9 cellular contexts compared by ENCODE assay signal in the genomic region with DNA sequence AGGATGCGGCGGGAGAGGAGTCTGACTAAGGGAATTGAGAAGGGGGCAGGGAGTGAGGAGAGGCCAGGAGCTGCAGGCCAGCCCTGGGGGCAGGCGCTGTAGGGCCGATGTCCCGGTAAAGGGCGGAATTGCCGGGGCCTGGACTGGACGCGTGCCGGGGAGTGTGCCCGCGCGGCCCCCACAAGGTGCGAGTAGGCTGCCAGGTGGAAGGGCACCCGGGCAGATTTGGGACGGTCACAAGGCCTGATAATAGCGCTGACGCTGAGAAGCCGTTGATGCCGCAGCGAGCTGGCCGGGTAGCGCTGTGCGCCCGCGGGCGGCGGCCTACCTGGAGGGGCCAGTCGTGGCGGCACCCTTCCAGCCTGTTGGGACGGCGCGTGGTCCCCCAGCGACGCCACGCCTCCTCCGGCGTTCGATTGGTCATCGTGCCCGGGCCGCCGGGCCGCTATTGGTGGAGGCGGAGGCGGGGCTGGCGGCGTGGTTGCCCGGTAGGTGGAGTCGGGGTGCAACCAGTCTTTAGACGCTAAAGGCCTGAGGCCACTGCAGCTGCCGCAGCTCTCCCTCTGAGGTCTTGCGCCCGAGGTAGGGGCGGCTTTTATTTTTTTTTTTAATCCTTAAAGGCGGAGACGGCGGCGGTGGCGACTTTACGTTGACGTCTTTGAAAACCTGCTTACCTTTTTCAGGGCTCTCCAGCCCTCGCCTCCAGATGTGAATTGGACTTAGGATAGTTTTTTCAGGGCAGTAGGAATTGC. TPM values are rescaled to one million over a fixed set of nuclear protein-coding genes. Genes with fewer than 3 reads are reported as not detected.
DNase-seq lines count a peak whose midpoint lies in the region; ATAC-seq lines count a peak whose summit lies in the region.
"Had no signal": no experiment of that assay in that cellular context is flagged by ENCODE, and none has a peak within 500 bp of the region (broad histone marks: within the 10 kb centered on the region; RNA-seq: fewer than 3 reads in every experiment).

No MANE protein-coding gene starts in this region.

- H3K27ac ChIP-seq in BLaER1 (peak overlapping the region; percentile 88), epithelial cell of prostate (peak overlapping the region; percentile 78), muscle layer of duodenum (ENCODE audit: low read length) (peak overlapping the region; percentile 95)

- H3K9me3 ChIP-seq in BLaER1, result no peaks in the 10 kb centered on the region
- H3K9me3 ChIP-seq in muscle layer of duodenum (ENCODE audit: control insufficient read depth in 1 of 2, low read length in 2 of 2), result no peaks in the 10 kb centered on the region

- H3K4me3 ChIP-seq in BLaER1, result peak overlapping the region; percentile 98
- peak overlapping the region; percentile 79 to 93 for H3K4me3 ChIP-seq in muscle layer of duodenum (ENCODE audit: low read depth in 1 of 2, low read length in 2 of 2)

- DNase-seq in HT-29 (ENCODE audit: low spot score) (peak; percentile 90), epithelial cell of prostate (ENCODE audit: low read depth, low spot score) (peak; percentile 61), cortex of kidney (lab: John Stamatoyannopoulos, UW) (no peak)
- peak; percentile 87 to 88 for DNase-seq in activated CD8-positive, alpha-beta memory T cell treated with anti-CD3 and anti-CD28 coated beads for 4 hours (ENCODE audit: low read depth in 2 of 2)
- peak; percentile 93 to 96 for DNase-seq in stimulated activated CD8-positive, alpha-beta memory T cell treated with anti-CD3 and anti-CD28 coated beads, Interleukin-7, amount 100 ng/mL, for 48 hours (ENCODE audit: extremely low read depth in 1 of 2, low read depth in 1 of 2)

- peak overlapping the region; percentile 92 for H3K4me2 ChIP-seq in BLaER1

- peaks cover 59% of the 10 kb centered on the region for H4K20me1 ChIP-seq in BLaER1

- H3K9ac ChIP-seq in BLaER1, result peak overlapping the region; percentile 93

- peak; percentile 74 for ATAC-seq in GM19468 (IDR thresholded peaks at IDR 0.05; ENCODE audit: extremely low read depth, unreplicated experiment)

- peaks cover 67% of the 10 kb centered on the region for H3K4me1 ChIP-seq in BLaER1
- peaks cover 0 to 13% of the 10 kb centered on the region in 2 donors for H3K4me1 ChIP-seq in muscle layer of duodenum (ENCODE audit: control insufficient read depth in 1 of 2, insufficient read depth in 2 of 2, low read length in 2 of 2)

- peaks cover 22% of the 10 kb centered on the region; the same call in 1 of the 2 replicates for H3K36me3 ChIP-seq in BLaER1
- H3K36me3 ChIP-seq in muscle layer of duodenum (ENCODE audit: control insufficient read depth in 1 of 2, insufficient read depth in 2 of 2, low read length in 2 of 2), result peaks cover 0 to 7% of the 10 kb centered on the region in 2 donors

- H3K27me3 ChIP-seq in BLaER1, result no peaks in the 10 kb centered on the region
- no peaks in the 10 kb centered on the region for H3K27me3 ChIP-seq in muscle layer of duodenum (ENCODE audit: low read depth, low read length)

RNA-seq across cellular contexts. Expression of gene SLC25A38, which starts 0.9 kb away (rescaled TPM):
- 18.1 and 24.1 TPM in 2 replicates for total RNA-seq in HT-29 (2014; rRNA removed; shearing (Covaris generic))

RNA-seq across cellular contexts. Expression of gene RPSA, which starts 22.4 kb away (rescaled TPM):
- total RNA-seq in HT-29 (2014; rRNA removed; shearing (Covaris generic)), result 1,278 and 1,405 TPM in 2 replicates

RNA-seq across cellular contexts. Expression of gene CCR8, which starts 54.6 kb away (rescaled TPM):
- not detected in 2 replicates for total RNA-seq in HT-29 (2014; rRNA removed; shearing (Covaris generic))
- total RNA-seq: subcutaneous adipose tissue had no signal
